17 cellular contexts compared by ENCODE assay signal in the genomic region with DNA sequence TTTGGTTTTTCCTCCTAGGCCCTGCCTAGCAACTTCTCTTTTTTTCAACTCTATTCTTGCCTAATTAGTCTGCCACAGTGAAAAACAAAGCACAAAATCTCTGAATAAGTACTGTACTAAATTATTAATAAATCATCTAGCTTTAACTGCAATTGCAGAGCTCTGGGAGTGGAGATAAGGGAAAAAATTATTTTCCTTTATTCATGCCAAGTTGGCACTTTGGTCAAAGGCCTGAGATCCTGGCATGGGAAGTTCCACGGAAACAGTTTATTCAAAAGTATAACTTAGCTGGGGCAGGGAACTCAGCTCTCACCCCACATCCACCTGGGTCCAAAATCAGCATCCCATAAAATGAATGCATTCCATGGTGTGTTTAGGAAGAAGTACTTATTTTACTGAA.
"Had no signal": no experiment of that assay in that cellular context is flagged by ENCODE, and none has a peak within 500 bp of the region (broad histone marks: within the 10 kb centered on the region; RNA-seq: fewer than 3 reads in every experiment).

No MANE protein-coding gene starts in this region.

- DNase-seq: activated CD4-positive, alpha-beta T cell treated with anti-CD3 and anti-CD28 coated beads, Interleukin-2, amount 50 U/mL, for 48 hours; activated CD8-positive, alpha-beta memory T cell treated with anti-CD3 and anti-CD28 coated beads, Interleukin-2, amount 10 ng/mL, durations not matched to agents 7 days and 5 days; activated effector memory CD4-positive, alpha-beta T cell treated with anti-CD3 and anti-CD28 coated beads, Interleukin-2, amount 50 U/mL, for 16 hours; activated T-cell treated with anti-CD3 and anti-CD28 coated beads, Interleukin-2, amount 50 U/mL, for 24 hours; colonic mucosa; left lung; naive B cell; posterior cingulate gyrus; SJCRH30; small intestine; SW 1271 had no signal

- ATAC-seq: activated CD4-positive, CD25-positive, alpha-beta regulatory T cell treated with anti-CD3 and anti-CD28 coated beads, Interleukin-2, amount 50 U/mL, for 24 hours; activated CD8-positive, alpha-beta memory T cell treated with anti-CD3 and anti-CD28 coated beads, Interleukin-2, amount 10 ng/mL, durations not matched to agents 7 days and 5 days had no signal

- H3K27ac Mint-ChIP-seq: activated CD8-positive, alpha-beta memory T cell treated with anti-CD3 and anti-CD28 coated beads, Interleukin-2, amount 10 ng/mL, durations not matched to agents 7 days and 5 days; activated naive CD8-positive, alpha-beta T cell; activated T-cell treated with anti-CD3 and anti-CD28 coated beads, Interleukin-2, amount 50 U/mL, for 24 hours; T-helper 2 cell treated with Interferon-gamma antibody and Interleukin-4, amounts not matched to agents 5 μg/mL and 100 μg/mL, for 36 hours; type B pancreatic cell had no signal

- H3K4me1 Mint-ChIP-seq: activated CD8-positive, alpha-beta memory T cell treated with anti-CD3 and anti-CD28 coated beads, Interleukin-2, amount 10 ng/mL, durations not matched to agents 7 days and 5 days had no signal

- H3K4me3 Mint-ChIP-seq: activated CD8-positive, alpha-beta memory T cell treated with anti-CD3 and anti-CD28 coated beads, Interleukin-2, amount 10 ng/mL, durations not matched to agents 7 days and 5 days; activated naive CD8-positive, alpha-beta T cell; activated T-cell treated with anti-CD3 and anti-CD28 coated beads, Interleukin-2, amount 50 U/mL, for 24 hours; T-helper 2 cell treated with Interferon-gamma antibody and Interleukin-4, amounts not matched to agents 5 μg/mL and 100 μg/mL, for 36 hours; type B pancreatic cell had no signal

- H3K27me3 ChIP-seq: cardiac muscle cell, colonic mucosa, left lung, right atrium auricular region, SJCRH30 had no signal

- H3K4me3 ChIP-seq: cardiac muscle cell, colonic mucosa, left lung, right atrium auricular region, SJCRH30 had no signal

- H3K9me3 Mint-ChIP-seq: activated T-cell treated with anti-CD3 and anti-CD28 coated beads, Interleukin-2, amount 50 U/mL, for 24 hours; T-helper 2 cell treated with Interferon-gamma antibody and Interleukin-4, amounts not matched to agents 5 μg/mL and 100 μg/mL, for 36 hours had no signal

- H3K9me3 ChIP-seq: colonic mucosa, left lung, right atrium auricular region, SJCRH30 had no signal

- H3K36me3 Mint-ChIP-seq: activated CD8-positive, alpha-beta memory T cell treated with anti-CD3 and anti-CD28 coated beads, Interleukin-2, amount 10 ng/mL, durations not matched to agents 7 days and 5 days; activated naive CD8-positive, alpha-beta T cell; type B pancreatic cell had no signal

- H3K27me3 Mint-ChIP-seq: activated naive CD8-positive, alpha-beta T cell; activated T-cell treated with anti-CD3 and anti-CD28 coated beads, Interleukin-2, amount 50 U/mL, for 24 hours; naive B cell; type B pancreatic cell had no signal

- H3K4me1 ChIP-seq: colonic mucosa, SJCRH30 had no signal

- H3K27ac ChIP-seq: cardiac muscle cell, colonic mucosa, SJCRH30 had no signal

- H3K36me3 ChIP-seq: cardiac muscle cell, colonic mucosa, left lung, right atrium auricular region, SJCRH30 had no signal
